In the genomic region with DNA sequence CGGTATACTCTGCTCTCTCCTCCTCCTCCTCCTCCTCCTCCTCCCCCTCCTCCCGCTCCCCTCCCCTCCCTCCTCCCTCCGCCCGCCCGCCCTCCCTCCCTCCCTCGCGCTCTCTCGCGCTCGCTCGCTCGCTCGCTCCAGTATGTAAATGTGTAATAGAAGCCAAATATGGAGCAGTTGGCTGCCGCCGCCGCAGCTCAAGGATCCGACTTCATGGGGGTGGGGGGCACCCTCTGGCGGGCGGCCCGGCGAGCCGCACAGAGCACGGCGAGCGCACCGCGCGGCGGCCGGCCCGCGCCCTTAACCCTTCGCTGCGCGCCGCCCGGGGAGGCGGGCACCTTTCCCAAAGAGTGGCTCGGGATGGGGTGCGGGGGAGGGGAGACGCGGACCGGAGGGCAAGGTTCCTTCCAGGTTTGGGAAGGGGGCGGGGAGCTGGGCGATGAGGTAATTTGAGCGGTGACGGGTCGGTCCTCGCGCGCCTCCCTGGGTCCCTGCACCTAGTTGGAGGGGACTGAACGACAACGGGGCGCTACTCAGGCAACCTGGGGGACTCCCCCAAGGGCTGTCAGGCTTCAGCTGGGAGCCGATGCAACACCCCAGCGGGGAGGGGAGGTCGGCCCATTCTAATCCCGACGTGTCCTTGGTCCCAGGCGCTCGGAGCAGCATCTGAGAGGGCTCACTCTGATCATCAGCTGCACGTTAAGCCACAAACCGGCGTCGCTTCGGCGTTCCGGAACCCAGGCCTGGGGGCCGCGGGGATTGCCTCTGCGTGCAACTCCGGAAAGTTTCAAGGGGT, we compare ENCODE assay signal across 8 cellular contexts.
A peak's percentile ranks its signal among the peaks of the same experiment; 100 is the strongest.
DNase-seq lines count a peak whose midpoint lies in the region; FAIRE-seq and TF ChIP-seq lines count a peak whose summit lies in the region.

No MANE protein-coding gene starts in this region.

- TF ChIP-seq CTCF in GM12874 (IDR thresholded peaks at IDR 0.05; ENCODE audit: insufficient read depth, low read depth, low read length) (peak; percentile 49), NB4 (IDR thresholded peaks at IDR 0.05; ENCODE audit: low read depth, low read length) (peak; percentile 7), VCaP (conservative IDR thresholded peaks at IDR 0.05) (no peak), D721Med (IDR thresholded peaks at IDR 0.05; ENCODE audit: insufficient read depth, missing control alignments) (no peak)

- CTCF ChIA-PET in HEK293T (lab: Yijun Ruan, JAX) = interaction anchor here (0.6 to 2.0 kb wide), 12 partner anchors 9 to 476 kb away, joined by 3 to 8 read pairs (median 4); no protein-coding TSS in a partner anchor

- no peak for FAIRE-seq in D721Med (lab: Jason Lieb, UNC)

- POLR2A ChIA-PET in HEK293T (lab: Yijun Ruan, JAX) = interaction anchor here (0.5 to 3.1 kb wide), 20 partner anchors 10 to 325 kb away, joined by 3 to 19 read pairs (median 3); no protein-coding TSS in a partner anchor

- H3K27ac ChIP-seq in VCaP = peak overlapping the region; percentile 77

- in situ Hi-C loops in T47D (cut with HindIII; ENCODE audit: low pct_unique_long_range_greater_than_20kb, low sequenced_read_pairs) = no loop called here

- DNase-seq in HEK293T (ENCODE audit: extremely low spot score) = peak; percentile 62
- peak; percentile 95 for DNase-seq in NB4 (ENCODE audit: low read depth)
- peak; percentile 86 to 95 for DNase-seq in T47D (ENCODE audit: low read depth in 1 of 2, low spot score in 1 of 2)
- DNase-seq in iPS-NIHi7 (ENCODE audit: extremely low spot score) = peak; percentile 75
- DNase-seq in smooth muscle cell of the brain vasculature (ENCODE audit: low read depth, low spot score) = peak; percentile 74
- DNase-seq in D721Med (ENCODE audit: insufficient read length, low spot score) = no peak

- peak; percentile 4 for TF ChIP-seq POLR2A in NB4 (IDR thresholded peaks at IDR 0.05; ENCODE audit: extremely low read depth, insufficient read length)

- H3K4me3 ChIP-seq in NB4 (ENCODE audit: low read depth, low read length) = peak overlapping the region; percentile 86

TF ChIP-seq in HEK293T, 16 proteins besides CTCF, POLR2A, EP300 and RAD21:
- no peak for TF ChIP-seq L3MBTL2 (conservative IDR thresholded peaks at IDR 0.05)
- TF ChIP-seq CTBP1 (IDR thresholded peaks at IDR 0.05; ENCODE audit: borderline replicate concordance) = peak; percentile 35; the same call in 1 of the 2 replicates
- peak; percentile 83; the same call in 1 of the 2 replicates for TF ChIP-seq ARNT (IDR thresholded peaks at IDR 0.05)
- TF ChIP-seq FOXK2 (IDR thresholded peaks at IDR 0.05) = no peak
- TF ChIP-seq HDGF (IDR thresholded peaks at IDR 0.05; ENCODE audit: borderline replicate concordance) = no peak
- peak; percentile 71; the same call in 1 of the 2 replicates for TF ChIP-seq LEF1 (IDR thresholded peaks at IDR 0.05; ENCODE audit: borderline replicate concordance)
- TF ChIP-seq, protein P1, sequence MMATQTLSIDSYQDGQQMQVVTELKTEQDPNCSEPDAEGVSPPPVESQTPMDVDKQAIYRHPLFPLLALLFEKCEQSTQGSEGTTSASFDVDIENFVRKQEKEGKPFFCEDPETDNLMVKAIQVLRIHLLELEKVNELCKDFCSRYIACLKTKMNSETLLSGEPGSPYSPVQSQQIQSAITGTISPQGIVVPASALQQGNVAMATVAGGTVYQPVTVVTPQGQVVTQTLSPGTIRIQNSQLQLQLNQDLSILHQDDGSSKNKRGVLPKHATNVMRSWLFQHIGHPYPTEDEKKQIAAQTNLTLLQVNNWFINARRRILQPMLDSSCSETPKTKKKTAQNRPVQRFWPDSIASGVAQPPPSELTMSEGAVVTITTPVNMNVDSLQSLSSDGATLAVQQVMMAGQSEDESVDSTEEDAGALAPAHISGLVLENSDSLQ (IDR thresholded peaks at IDR 0.05) = no peak
- TF ChIP-seq SUZ12 (IDR thresholded peaks at IDR 0.05) = no peak
- no peak for TF ChIP-seq SP1 (IDR thresholded peaks at IDR 0.05)
- TF ChIP-seq FOXA1 (IDR thresholded peaks at IDR 0.05) = no peak
- TF ChIP-seq ZNF384 (IDR thresholded peaks at IDR 0.05) = no peak
- TF ChIP-seq BHLHE40 (IDR thresholded peaks at IDR 0.05; ENCODE audit: borderline replicate concordance) = no peak
- TF ChIP-seq FOXM1 (IDR thresholded peaks at IDR 0.05; ENCODE audit: borderline replicate concordance) = peak; percentile 85
- no peak for TF ChIP-seq NFRKB (IDR thresholded peaks at IDR 0.05)
- no peak for TF ChIP-seq TARDBP (IDR thresholded peaks at IDR 0.05)
- no peak for TF ChIP-seq ELF4 (IDR thresholded peaks at IDR 0.05)

Comparison
In these comparisons a context has a peak if more than half of its experiments do, and no peak if none do; other contexts are left out.
1. CTCF ChIP-seq: peak in GM12874 (single experiment) and NB4 (single experiment); none in VCaP (single experiment) and D721Med (single experiment).